In genomic region chr17:47970725-47971511, GRCh38 we compare ENCODE assay signal across 8 cellular contexts. TPM values are rescaled to one million over a fixed set of nuclear protein-coding genes. Genes with fewer than 3 reads are reported as not detected.
DNase-seq lines count a peak whose midpoint lies in the region; ATAC-seq lines count a peak whose summit lies in the region.

CDK5RAP3 (plus strand) TSS chr17:47971113; CDS start chr17:47971147, 34 bp downstream.

- H3K4me1 Mint-ChIP-seq in IgD-negative memory B cell, result peaks cover 4 to 24% (median 10%) of the 10 kb centered on the region in 3 donors

- peak; percentile 91 for ATAC-seq in GM21528 (IDR thresholded peaks at IDR 0.05; ENCODE audit: low FRiP score, unreplicated experiment)

- H3K27ac Mint-ChIP-seq in IgD-negative memory B cell, result peak within 1 kb of the TSS; percentile 36 to 80 (median 79)

- H3K36me3 Mint-ChIP-seq in IgD-negative memory B cell, result no peaks in the 10 kb centered on the region

- H3K4me3 Mint-ChIP-seq in IgD-negative memory B cell, result peak within 1 kb of the TSS; percentile 92 to 99 (median 96)

- no peaks in the 10 kb centered on the region for H3K9me3 Mint-ChIP-seq in IgD-negative memory B cell

- peak within 1 kb of the TSS; percentile 54 for H3K27ac ChIP-seq in epithelial cell of prostate

- DNase-seq in DMS114 treated with DMSO at 0.1 percent for 48 hours (lab: John Stamatoyannopoulos, UW; ENCODE audit: unreplicated experiment), result peak; percentile 97
- DNase-seq in OCI-M2 (lab: John Stamatoyannopoulos, UW; ENCODE audit: unreplicated experiment), result peak; percentile 83
- DNase-seq in activated T-cell treated with anti-CD3 and anti-CD28 coated beads for 48 hours (ENCODE audit: low read depth), result peak; percentile 100
- peak; percentile 92 for DNase-seq in epithelial cell of prostate (ENCODE audit: low read depth, low spot score)
- peak; percentile 100 for DNase-seq in mucosa of gallbladder (ENCODE audit: low spot score)
- DNase-seq in stimulated activated CD8-positive, alpha-beta memory T cell treated with anti-CD3 and anti-CD28 coated beads, Interleukin-4, amount 100 ng/mL, for 48 hours, result peak; percentile 100

- H3K27me3 Mint-ChIP-seq in IgD-negative memory B cell, result no peaks in the 10 kb centered on the region

RNA-seq across cellular contexts. Expression of gene CDK5RAP3, which starts in this region (rescaled TPM):
- 80.0 TPM for polyA plus RNA-seq in IgD-negative memory B cell
- 194 TPM for total RNA-seq in mucosa of gallbladder

Comparison
In these comparisons a context has a peak if more than half of its experiments do, and no peak if none do; other contexts are left out.
1. Peak in every context shown above with its lines: DNase-seq, ATAC-seq and H3K27ac ChIP-seq.